Comparison of ENCODE assay signal across 32 cellular contexts in the genomic region with DNA sequence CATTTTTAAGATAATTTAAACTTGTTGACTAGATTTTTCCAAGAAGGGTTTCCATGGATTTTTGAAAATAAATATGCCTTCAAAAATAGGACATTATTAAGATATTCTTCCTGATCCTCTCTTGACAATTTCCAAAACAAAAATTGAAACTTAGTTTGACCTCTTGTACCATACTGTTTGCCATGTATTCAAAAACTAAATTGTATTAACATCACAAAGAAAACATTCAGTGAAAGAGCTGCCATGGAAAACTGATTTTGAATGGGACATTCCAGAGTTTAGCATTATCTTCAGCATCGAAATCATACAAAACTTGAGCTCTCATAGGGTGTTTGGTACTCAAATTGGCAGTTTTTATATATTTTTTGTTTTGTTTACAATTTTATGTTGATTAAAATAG.
"Had no signal": no experiment of that assay in that cellular context is flagged by ENCODE, and none has a peak within 500 bp of the region (broad histone marks: within the 10 kb centered on the region; RNA-seq: fewer than 3 reads in every experiment).

No MANE protein-coding gene starts in this region.

- H3K36me3 Mint-ChIP-seq: activated CD4-positive, alpha-beta memory T cell treated with anti-CD3 and anti-CD28 coated beads for 36 hours; activated naive CD4-positive, alpha-beta T cell treated with anti-CD3 and anti-CD28 coated beads, Interleukin-2, amount 10 ng/mL, durations not matched to agents 7 days and 5 days; activated naive CD8-positive, alpha-beta T cell treated with anti-CD3 and anti-CD28 coated beads, Interleukin-2, amount 10 ng/mL, durations not matched to agents 7 days and 5 days; T-cell had no signal

- H3K27ac ChIP-seq: brain microvascular endothelial cell, coronary artery, dorsolateral prefrontal cortex, esophagus muscularis mucosa, foreskin keratinocyte, gastroesophageal sphincter, WERI-Rb-1 had no signal

- H3K4me3 Mint-ChIP-seq: activated CD4-positive, alpha-beta memory T cell treated with anti-CD3 and anti-CD28 coated beads for 36 hours; activated CD4-positive, alpha-beta T cell treated with anti-CD3 and anti-CD28 coated beads for 36 hours; activated CD4-positive, alpha-beta T cell treated with anti-CD3 and anti-CD28 coated beads, Interleukin-2, amount 10 ng/mL, durations not matched to agents 24 days and 14 days; activated naive CD4-positive, alpha-beta T cell treated with anti-CD3 and anti-CD28 coated beads, Interleukin-2, amount 10 ng/mL, durations not matched to agents 7 days and 5 days; activated T-cell treated with anti-CD3 and anti-CD28 coated beads, Interleukin-2, amount 50 U/mL, for 24 hours; activated T-cell treated with anti-CD3 and anti-CD28 coated beads, Interleukin-2, amount 50 U/mL, for 72 hours; central memory CD8-positive, alpha-beta T cell; dendritic cell treated with granulocyte-macrophage colony-stimulating factor and Interleukin-4, amounts not matched to agents 40 ng/mL and 50 ng/mL, for 4 days; endodermal cell; T-helper 1 cell treated with Interleukin-12 subunit alpha and Interleukin-12 subunit beta and Interleukin-4 antibody, amounts not matched to agents 30 μg/mL and 1 μg/mL, for 36 hours had no signal

- H3K9me3 Mint-ChIP-seq: activated CD4-positive, alpha-beta T cell treated with anti-CD3 and anti-CD28 coated beads, Interleukin-2, amount 10 ng/mL, durations not matched to agents 24 days and 14 days; activated naive CD4-positive, alpha-beta T cell treated with anti-CD3 and anti-CD28 coated beads, Interleukin-2, amount 10 ng/mL, durations not matched to agents 7 days and 5 days; dendritic cell treated with granulocyte-macrophage colony-stimulating factor and Interleukin-4, amounts not matched to agents 40 ng/mL and 50 ng/mL, for 4 days had no signal

- H3K4me1 Mint-ChIP-seq: central memory CD8-positive, alpha-beta T cell; endodermal cell had no signal

- FAIRE-seq: astrocyte, bronchial epithelial cell had no signal

- ATAC-seq: activated CD4-positive, alpha-beta T cell treated with anti-CD3 and anti-CD28 coated beads for 36 hours; activated naive CD4-positive, alpha-beta T cell treated with anti-CD3 and anti-CD28 coated beads, Interleukin-2, amount 50 U/mL, for 72 hours; activated T-cell treated with anti-CD3 and anti-CD28 coated beads, Interleukin-2, amount 50 U/mL, for 72 hours; foreskin keratinocyte; gastroesophageal sphincter; heart right ventricle; T-cell had no signal

- H3K36me3 ChIP-seq: brain microvascular endothelial cell, esophagus muscularis mucosa, gastroesophageal sphincter, heart right ventricle, WERI-Rb-1 had no signal

- H3K27me3 ChIP-seq: brain microvascular endothelial cell, esophagus muscularis mucosa, foreskin keratinocyte, gastroesophageal sphincter, heart right ventricle had no signal

- H3K4me1 ChIP-seq: gastroesophageal sphincter had no signal

- H3K27me3 Mint-ChIP-seq: activated CD4-positive, alpha-beta memory T cell treated with anti-CD3 and anti-CD28 coated beads for 36 hours; activated CD4-positive, alpha-beta T cell treated with anti-CD3 and anti-CD28 coated beads for 36 hours; activated CD4-positive, alpha-beta T cell treated with anti-CD3 and anti-CD28 coated beads, Interleukin-2, amount 10 ng/mL, durations not matched to agents 24 days and 14 days; activated naive CD4-positive, alpha-beta T cell treated with anti-CD3 and anti-CD28 coated beads, Interleukin-2, amount 10 ng/mL, durations not matched to agents 7 days and 5 days; activated naive CD8-positive, alpha-beta T cell treated with anti-CD3 and anti-CD28 coated beads, Interleukin-2, amount 10 ng/mL, durations not matched to agents 7 days and 5 days; activated T-cell treated with anti-CD3 and anti-CD28 coated beads, Interleukin-2, amount 50 U/mL, for 24 hours; central memory CD8-positive, alpha-beta T cell; dendritic cell treated with granulocyte-macrophage colony-stimulating factor and Interleukin-4, amounts not matched to agents 40 ng/mL and 50 ng/mL, for 4 days; T-cell had no signal

- H3K27ac Mint-ChIP-seq: activated CD4-positive, alpha-beta memory T cell treated with anti-CD3 and anti-CD28 coated beads for 36 hours; activated CD4-positive, alpha-beta T cell treated with anti-CD3 and anti-CD28 coated beads for 36 hours; activated CD4-positive, alpha-beta T cell treated with anti-CD3 and anti-CD28 coated beads, Interleukin-2, amount 10 ng/mL, durations not matched to agents 24 days and 14 days; activated naive CD4-positive, alpha-beta T cell treated with anti-CD3 and anti-CD28 coated beads, Interleukin-2, amount 50 U/mL, for 72 hours; activated T-cell treated with anti-CD3 and anti-CD28 coated beads, Interleukin-2, amount 50 U/mL, for 24 hours; activated T-cell treated with anti-CD3 and anti-CD28 coated beads, Interleukin-2, amount 50 U/mL, for 72 hours; dendritic cell treated with granulocyte-macrophage colony-stimulating factor and Interleukin-4, amounts not matched to agents 40 ng/mL and 50 ng/mL, for 4 days; endodermal cell; T-helper 1 cell treated with Interleukin-12 subunit alpha and Interleukin-12 subunit beta and Interleukin-4 antibody, amounts not matched to agents 30 μg/mL and 1 μg/mL, for 36 hours had no signal

- H3K4me3 ChIP-seq: coronary artery, dorsolateral prefrontal cortex, esophagus muscularis mucosa, gastroesophageal sphincter, heart right ventricle had no signal

- DNase-seq: activated CD4-positive, alpha-beta memory T cell treated with anti-CD3 and anti-CD28 coated beads for 36 hours; activated CD4-positive, alpha-beta T cell treated with anti-CD3 and anti-CD28 coated beads for 36 hours; activated CD4-positive, alpha-beta T cell treated with anti-CD3 and anti-CD28 coated beads, Interleukin-2, amount 10 ng/mL, durations not matched to agents 24 days and 14 days; activated CD4-positive, CD25-positive, alpha-beta regulatory T cell; activated CD4-positive, CD25-positive, alpha-beta regulatory T cell treated with anti-CD3 and anti-CD28 coated beads, Interleukin-2, amount 50 U/mL, for 72 hours; activated CD8-positive, alpha-beta memory T cell treated with anti-CD3 and anti-CD28 coated beads, Interleukin-2, amount 50 U/mL, for 48 hours; activated gamma-delta T cell; activated naive CD4-positive, alpha-beta T cell; activated naive CD4-positive, alpha-beta T cell treated with anti-CD3 and anti-CD28 coated beads, Interleukin-2, amount 10 ng/mL, durations not matched to agents 7 days and 5 days; activated naive CD8-positive, alpha-beta T cell treated with anti-CD3 and anti-CD28 coated beads, Interleukin-2, amount 10 ng/mL, durations not matched to agents 7 days and 5 days; activated T-cell treated with anti-CD3 and anti-CD28 coated beads for 4 hours; activated T-cell treated with anti-CD3 and anti-CD28 coated beads, Interleukin-2, amount 50 U/mL, for 24 hours; activated T-cell treated with anti-CD3 and anti-CD28 coated beads, Interleukin-2, amount 50 U/mL, for 72 hours; brain microvascular endothelial cell; dorsolateral prefrontal cortex; effector memory CD4-positive, alpha-beta T cell; endodermal cell; erythroblast; foreskin keratinocyte; heart right ventricle; T-cell; T1000; WERI-Rb-1 had no signal
